In the genomic region with DNA sequence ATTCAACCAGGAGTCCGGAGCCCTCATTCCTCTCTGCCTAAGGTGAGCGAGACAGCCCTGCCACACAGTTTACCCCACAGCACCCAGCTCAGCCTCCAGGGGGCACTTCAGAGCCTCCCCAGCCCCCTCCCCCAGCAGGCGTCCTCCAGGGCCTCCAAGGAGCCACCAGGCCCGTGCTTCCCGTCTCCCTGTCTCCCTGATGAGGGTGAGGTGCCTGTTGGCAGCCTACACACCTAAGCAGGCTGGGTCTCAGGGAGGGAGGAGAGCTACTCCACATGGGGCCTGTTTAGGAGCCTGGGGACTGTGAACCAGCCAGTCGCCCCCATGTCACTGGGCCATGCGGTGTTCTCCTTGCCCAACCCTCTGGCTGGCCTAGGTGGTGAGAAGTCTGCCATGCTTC, we compare ENCODE assay signal across 1 cellular context.
A peak's percentile ranks its signal among the peaks of the same experiment; 100 is the strongest.
TF ChIP-seq lines count a peak whose summit lies in the region.

No MANE protein-coding gene starts in this region.

TF ChIP-seq in HEK293, 187 proteins besides CTCF, POLR2A, EP300 and RAD21 (continued from another document):
- TF ChIP-seq, protein P1, sequence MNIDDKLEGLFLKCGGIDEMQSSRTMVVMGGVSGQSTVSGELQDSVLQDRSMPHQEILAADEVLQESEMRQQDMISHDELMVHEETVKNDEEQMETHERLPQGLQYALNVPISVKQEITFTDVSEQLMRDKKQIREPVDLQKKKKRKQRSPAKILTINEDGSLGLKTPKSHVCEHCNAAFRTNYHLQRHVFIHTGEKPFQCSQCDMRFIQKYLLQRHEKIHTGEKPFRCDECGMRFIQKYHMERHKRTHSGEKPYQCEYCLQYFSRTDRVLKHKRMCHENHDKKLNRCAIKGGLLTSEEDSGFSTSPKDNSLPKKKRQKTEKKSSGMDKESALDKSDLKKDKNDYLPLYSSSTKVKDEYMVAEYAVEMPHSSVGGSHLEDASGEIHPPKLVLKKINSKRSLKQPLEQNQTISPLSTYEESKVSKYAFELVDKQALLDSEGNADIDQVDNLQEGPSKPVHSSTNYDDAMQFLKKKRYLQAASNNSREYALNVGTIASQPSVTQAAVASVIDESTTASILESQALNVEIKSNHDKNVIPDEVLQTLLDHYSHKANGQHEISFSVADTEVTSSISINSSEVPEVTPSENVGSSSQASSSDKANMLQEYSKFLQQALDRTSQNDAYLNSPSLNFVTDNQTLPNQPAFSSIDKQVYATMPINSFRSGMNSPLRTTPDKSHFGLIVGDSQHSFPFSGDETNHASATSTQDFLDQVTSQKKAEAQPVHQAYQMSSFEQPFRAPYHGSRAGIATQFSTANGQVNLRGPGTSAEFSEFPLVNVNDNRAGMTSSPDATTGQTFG (tag by site-specific recombination; IDR thresholded peaks at IDR 0.05; ENCODE audit: borderline replicate concordance) = no peak
- TF ChIP-seq GLIS2 (tag by site-specific recombination; IDR thresholded peaks at IDR 0.05) (peak; percentile 27; the same call in 1 of the 2 replicates), IKZF3 (tag by site-specific recombination; IDR thresholded peaks at IDR 0.05) (0 out of 2 replicates have a peak, but pooled peaks have one; percentile 35), ZNF514 (tag by site-specific recombination; IDR thresholded peaks at IDR 0.05) (no peak), ZNF600 (tag by site-specific recombination; IDR thresholded peaks at IDR 0.05) (0 out of 2 replicates have a peak, but pooled peaks have one; percentile 16), KLF8 (tag by site-specific recombination; IDR thresholded peaks at IDR 0.05) (no peak), ZNF221 (tag by site-specific recombination; IDR thresholded peaks at IDR 0.05; ENCODE audit: borderline replicate concordance) (no peak), REPIN1 (tag by site-specific recombination; IDR thresholded peaks at IDR 0.05; ENCODE audit: low read depth) (no peak), ZNF132 (tag by site-specific recombination; IDR thresholded peaks at IDR 0.05; ENCODE audit: borderline replicate concordance) (no peak), ZFP69B (tag by site-specific recombination; IDR thresholded peaks at IDR 0.05) (no peak), ZNF629 (tag by site-specific recombination; IDR thresholded peaks at IDR 0.05) (no peak), ZNF76 (tag by site-specific recombination; IDR thresholded peaks at IDR 0.05; ENCODE audit: borderline replicate concordance, low read depth) (no peak), ZNF423 (tag by site-specific recombination; IDR thresholded peaks at IDR 0.05) (peak; percentile 36; the same call in 1 of the 2 replicates), ZNF19 (tag by site-specific recombination; IDR thresholded peaks at IDR 0.05; ENCODE audit: low read depth) (no peak), GLIS1 (tag by site-specific recombination; IDR thresholded peaks at IDR 0.05) (peak; percentile 35; the same call in 1 of the 2 replicates), ZNF366 (tag by site-specific recombination; conservative IDR thresholded peaks at IDR 0.05) (no peak)
- TF ChIP-seq, protein P2, sequence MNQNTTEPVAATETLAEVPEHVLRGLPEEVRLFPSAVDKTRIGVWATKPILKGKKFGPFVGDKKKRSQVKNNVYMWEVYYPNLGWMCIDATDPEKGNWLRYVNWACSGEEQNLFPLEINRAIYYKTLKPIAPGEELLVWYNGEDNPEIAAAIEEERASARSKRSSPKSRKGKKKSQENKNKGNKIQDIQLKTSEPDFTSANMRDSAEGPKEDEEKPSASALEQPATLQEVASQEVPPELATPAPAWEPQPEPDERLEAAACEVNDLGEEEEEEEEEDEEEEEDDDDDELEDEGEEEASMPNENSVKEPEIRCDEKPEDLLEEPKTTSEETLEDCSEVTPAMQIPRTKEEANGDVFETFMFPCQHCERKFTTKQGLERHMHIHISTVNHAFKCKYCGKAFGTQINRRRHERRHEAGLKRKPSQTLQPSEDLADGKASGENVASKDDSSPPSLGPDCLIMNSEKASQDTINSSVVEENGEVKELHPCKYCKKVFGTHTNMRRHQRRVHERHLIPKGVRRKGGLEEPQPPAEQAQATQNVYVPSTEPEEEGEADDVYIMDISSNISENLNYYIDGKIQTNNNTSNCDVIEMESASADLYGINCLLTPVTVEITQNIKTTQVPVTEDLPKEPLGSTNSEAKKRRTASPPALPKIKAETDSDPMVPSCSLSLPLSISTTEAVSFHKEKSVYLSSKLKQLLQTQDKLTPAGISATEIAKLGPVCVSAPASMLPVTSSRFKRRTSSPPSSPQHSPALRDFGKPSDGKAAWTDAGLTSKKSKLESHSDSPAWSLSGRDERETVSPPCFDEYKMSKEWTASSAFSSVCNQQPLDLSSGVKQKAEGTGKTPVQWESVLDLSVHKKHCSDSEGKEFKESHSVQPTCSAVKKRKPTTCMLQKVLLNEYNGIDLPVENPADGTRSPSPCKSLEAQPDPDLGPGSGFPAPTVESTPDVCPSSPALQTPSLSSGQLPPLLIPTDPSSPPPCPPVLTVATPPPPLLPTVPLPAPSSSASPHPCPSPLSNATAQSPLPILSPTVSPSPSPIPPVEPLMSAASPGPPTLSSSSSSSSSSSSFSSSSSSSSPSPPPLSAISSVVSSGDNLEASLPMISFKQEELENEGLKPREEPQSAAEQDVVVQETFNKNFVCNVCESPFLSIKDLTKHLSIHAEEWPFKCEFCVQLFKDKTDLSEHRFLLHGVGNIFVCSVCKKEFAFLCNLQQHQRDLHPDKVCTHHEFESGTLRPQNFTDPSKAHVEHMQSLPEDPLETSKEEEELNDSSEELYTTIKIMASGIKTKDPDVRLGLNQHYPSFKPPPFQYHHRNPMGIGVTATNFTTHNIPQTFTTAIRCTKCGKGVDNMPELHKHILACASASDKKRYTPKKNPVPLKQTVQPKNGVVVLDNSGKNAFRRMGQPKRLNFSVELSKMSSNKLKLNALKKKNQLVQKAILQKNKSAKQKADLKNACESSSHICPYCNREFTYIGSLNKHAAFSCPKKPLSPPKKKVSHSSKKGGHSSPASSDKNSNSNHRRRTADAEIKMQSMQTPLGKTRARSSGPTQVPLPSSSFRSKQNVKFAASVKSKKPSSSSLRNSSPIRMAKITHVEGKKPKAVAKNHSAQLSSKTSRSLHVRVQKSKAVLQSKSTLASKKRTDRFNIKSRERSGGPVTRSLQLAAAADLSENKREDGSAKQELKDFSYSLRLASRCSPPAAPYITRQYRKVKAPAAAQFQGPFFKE (tag by site-specific recombination; IDR thresholded peaks at IDR 0.05; ENCODE audit: borderline replicate concordance) = no peak
- TF ChIP-seq, protein P3, sequence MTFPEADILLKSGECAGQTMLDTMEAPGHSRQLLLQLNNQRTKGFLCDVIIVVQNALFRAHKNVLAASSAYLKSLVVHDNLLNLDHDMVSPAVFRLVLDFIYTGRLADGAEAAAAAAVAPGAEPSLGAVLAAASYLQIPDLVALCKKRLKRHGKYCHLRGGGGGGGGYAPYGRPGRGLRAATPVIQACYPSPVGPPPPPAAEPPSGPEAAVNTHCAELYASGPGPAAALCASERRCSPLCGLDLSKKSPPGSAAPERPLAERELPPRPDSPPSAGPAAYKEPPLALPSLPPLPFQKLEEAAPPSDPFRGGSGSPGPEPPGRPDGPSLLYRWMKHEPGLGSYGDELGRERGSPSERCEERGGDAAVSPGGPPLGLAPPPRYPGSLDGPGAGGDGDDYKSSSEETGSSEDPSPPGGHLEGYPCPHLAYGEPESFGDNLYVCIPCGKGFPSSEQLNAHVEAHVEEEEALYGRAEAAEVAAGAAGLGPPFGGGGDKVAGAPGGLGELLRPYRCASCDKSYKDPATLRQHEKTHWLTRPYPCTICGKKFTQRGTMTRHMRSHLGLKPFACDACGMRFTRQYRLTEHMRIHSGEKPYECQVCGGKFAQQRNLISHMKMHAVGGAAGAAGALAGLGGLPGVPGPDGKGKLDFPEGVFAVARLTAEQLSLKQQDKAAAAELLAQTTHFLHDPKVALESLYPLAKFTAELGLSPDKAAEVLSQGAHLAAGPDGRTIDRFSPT (tag by site-specific recombination; IDR thresholded peaks at IDR 0.05) = no peak
- TF ChIP-seq, protein P4, sequence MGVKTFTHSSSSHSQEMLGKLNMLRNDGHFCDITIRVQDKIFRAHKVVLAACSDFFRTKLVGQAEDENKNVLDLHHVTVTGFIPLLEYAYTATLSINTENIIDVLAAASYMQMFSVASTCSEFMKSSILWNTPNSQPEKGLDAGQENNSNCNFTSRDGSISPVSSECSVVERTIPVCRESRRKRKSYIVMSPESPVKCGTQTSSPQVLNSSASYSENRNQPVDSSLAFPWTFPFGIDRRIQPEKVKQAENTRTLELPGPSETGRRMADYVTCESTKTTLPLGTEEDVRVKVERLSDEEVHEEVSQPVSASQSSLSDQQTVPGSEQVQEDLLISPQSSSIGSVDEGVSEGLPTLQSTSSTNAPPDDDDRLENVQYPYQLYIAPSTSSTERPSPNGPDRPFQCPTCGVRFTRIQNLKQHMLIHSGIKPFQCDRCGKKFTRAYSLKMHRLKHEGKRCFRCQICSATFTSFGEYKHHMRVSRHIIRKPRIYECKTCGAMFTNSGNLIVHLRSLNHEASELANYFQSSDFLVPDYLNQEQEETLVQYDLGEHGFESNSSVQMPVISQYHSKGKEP (tag by site-specific recombination; IDR thresholded peaks at IDR 0.05) = no peak
TF ChIP-seq in HEK293: peak in this region for 7.
